Comparison of ENCODE assay signal across 31 cellular contexts in the genomic region with DNA sequence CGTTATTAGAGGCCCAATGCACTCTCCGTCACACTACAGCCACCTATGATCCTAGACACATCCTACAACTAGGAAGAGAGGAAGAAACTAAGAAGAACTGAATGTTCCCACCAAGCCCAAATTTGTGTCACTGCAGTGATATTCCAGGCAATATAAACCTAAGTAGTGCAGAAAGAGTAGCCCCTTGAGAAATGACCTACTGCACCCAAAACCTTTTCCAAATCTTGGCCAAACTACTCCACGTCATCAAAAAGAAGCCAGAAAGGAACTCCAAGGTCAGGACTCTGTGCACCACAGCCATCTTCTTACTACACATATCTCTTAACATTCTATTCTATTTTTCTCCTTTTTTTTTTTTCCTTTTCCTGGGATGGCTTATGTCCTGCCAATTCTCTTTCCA.
A peak's percentile ranks its signal among the peaks of the same experiment; 100 is the strongest.
DNase-seq lines count a peak whose midpoint lies in the region; ATAC-seq and TF ChIP-seq lines count a peak whose summit lies in the region.
"Had no signal": no experiment of that assay in that cellular context is flagged by ENCODE, and none has a peak within 500 bp of the region (broad histone marks: within the 10 kb centered on the region; RNA-seq: fewer than 3 reads in every experiment).

No MANE protein-coding gene starts in this region.

- H3K27ac ChIP-seq in body of pancreas (peak overlapping the region in 1 of 4 donors; percentile 14), heart right ventricle (peak overlapping the region; percentile 29 to 71 (median 48)), psoas muscle (peak overlapping the region; percentile 56), thyroid gland (peak overlapping the region in 2 of 3 donors; percentile 30 to 35)
- H3K27ac ChIP-seq in CD8-positive, alpha-beta memory T cell (ENCODE audit: low read depth, low read length): no peak overlapping the region
- H3K27ac ChIP-seq: GM23248, SJCRH30, VCaP had no signal

- POLR2A ChIA-PET in CD8-positive, alpha-beta memory T cell (lab: Charles Lee): no interaction called here

- intact Hi-C loops in body of pancreas (cut with DNase I) (no loop called here), heart right ventricle (cut with DNase I) (no loop called here), psoas muscle (cut with DNase I) (no loop called here), thyroid gland (cut with DNase I) (no loop called here)

- CTCF ChIA-PET in CD8-positive, alpha-beta memory T cell (lab: Charles Lee): no interaction called here

- no peaks in the 10 kb centered on the region for H3K27me3 ChIP-seq in body of pancreas
- H3K27me3 ChIP-seq in heart right ventricle: no peaks in the 10 kb centered on the region
- no peaks in the 10 kb centered on the region for H3K27me3 ChIP-seq in psoas muscle (ENCODE audit: insufficient read depth in 3 of 3, low read length in 2 of 3)
- H3K27me3 ChIP-seq in thyroid gland: no peaks in the 10 kb centered on the region
- H3K27me3 ChIP-seq in CD8-positive, alpha-beta memory T cell (ENCODE audit: insufficient read depth, low read length, poor library complexity, severe bottlenecking): no peaks in the 10 kb centered on the region
- H3K27me3 ChIP-seq: breast epithelium, SJCRH30 had no signal

- 82 to 89% methylated on average over 3 of the region's 3 CpGs for WGBS in body of pancreas, 2 donors
- 71 to 82% methylated on average over 3 of the region's 3 CpGs for WGBS in heart right ventricle, 2 donors
- WGBS in psoas muscle, 3 donors: 79 to 88% (median 82%) methylated on average over 3 of the region's 3 CpGs
- WGBS in thyroid gland, 2 donors: 62 to 73% methylated on average over 3 of the region's 3 CpGs

- peak in 2 of 4 donors; percentile 12 to 34 for DNase-seq in body of pancreas
- DNase-seq in heart right ventricle: no peak
- no peak for DNase-seq in psoas muscle
- no peak for DNase-seq in thyroid gland
- DNase-seq in omental fat pad (ENCODE audit: low spot score): no peak
- DNase-seq in SKM-1 treated with dmso at 0.1 percent for 144 hours (lab: John Stamatoyannopoulos, UW; ENCODE audit: unreplicated experiment): no peak
- no peak for DNase-seq in CD8-positive, alpha-beta memory T cell
- no peak for DNase-seq in DMS153 treated with DMSO at 0.1 percent for 48 hours (lab: John Stamatoyannopoulos, UW; ENCODE audit: unreplicated experiment)
- DNase-seq: activated CD4-positive, alpha-beta T cell treated with anti-CD3 and anti-CD28 coated beads for 36 hours; activated CD8-positive, alpha-beta T cell treated with anti-CD3 and anti-CD28 coated beads, Interleukin-2, amount 10 ng/mL, durations not matched to agents 7 days and 5 days; activated naive CD4-positive, alpha-beta T cell treated with anti-CD3 and anti-CD28 coated beads, Interleukin-2, amount 50 U/mL, for 16 hours; AML-193; amniotic stem cell; CD4-positive, CD25-positive, alpha-beta regulatory T cell; effector CD4-positive, alpha-beta T cell; GM23248; head of caudate nucleus; kidney; NCI-H1048; NCI-H187; NCI-H446 treated with DMSO at 0.1 percent for 48 hours; NCI-H82; SJCRH30; stimulated activated CD4-positive, alpha-beta T cell treated with anti-CD3 and anti-CD28 coated beads, Interleukin-4, amount 100 ng/mL, for 24 hours; T-helper 9 cell had no signal

- H3K9me3 Mint-ChIP-seq in CD8-positive, alpha-beta memory T cell: peaks cover 0 to 5% (median 0%) of the 10 kb centered on the region in 5 donors
- H3K9me3 Mint-ChIP-seq: activated T-helper 17 cell treated with anti-CD3 and anti-CD28 coated beads, Interleukin-2, amount 50 U/mL, for 72 hours; natural killer cell treated with Interleukin-12 subunit alpha and Interleukin-12 subunit beta and Interleukin-15 and Interleukin-18, amount 100 ng/mL, for 72 hours had no signal

- H3K9me3 ChIP-seq in body of pancreas (no peaks in the 10 kb centered on the region), heart right ventricle (peaks cover 0 to 8% (median 0%) of the 10 kb centered on the region in 11 donors), psoas muscle (no peaks in the 10 kb centered on the region), thyroid gland (no peaks in the 10 kb centered on the region)
- H3K9me3 ChIP-seq in CD8-positive, alpha-beta memory T cell (ENCODE audit: low read length): no peaks in the 10 kb centered on the region
- H3K9me3 ChIP-seq: breast epithelium had no signal

- H3K4me3 Mint-ChIP-seq in CD8-positive, alpha-beta memory T cell: no peak overlapping the region
- H3K4me3 Mint-ChIP-seq: activated CD4-positive, alpha-beta T cell treated with anti-CD3 and anti-CD28 coated beads for 36 hours; activated CD8-positive, alpha-beta T cell treated with anti-CD3 and anti-CD28 coated beads, Interleukin-2, amount 10 ng/mL, durations not matched to agents 7 days and 5 days; activated T-helper 17 cell treated with anti-CD3 and anti-CD28 coated beads, Interleukin-2, amount 50 U/mL, for 72 hours; CD4-positive, CD25-positive, alpha-beta regulatory T cell; natural killer cell treated with Interleukin-12 subunit alpha and Interleukin-12 subunit beta and Interleukin-15 and Interleukin-18, amount 100 ng/mL, for 72 hours had no signal

- ATAC-seq in body of pancreas: peak; percentile 56
- peak in 7 of 8 donors; percentile 23 to 79 (median 57) for ATAC-seq in heart right ventricle
- peak in 3 of 4 donors; percentile 53 to 60 (median 54) for ATAC-seq in psoas muscle
- no peak for ATAC-seq in omental fat pad (ENCODE audit: low FRiP score)
- ATAC-seq: activated CD4-positive, alpha-beta T cell treated with anti-CD3 and anti-CD28 coated beads for 36 hours; activated CD8-positive, alpha-beta T cell treated with anti-CD3 and anti-CD28 coated beads, Interleukin-2, amount 10 ng/mL, durations not matched to agents 7 days and 5 days; activated T-helper 17 cell treated with anti-CD3 and anti-CD28 coated beads, Interleukin-2, amount 50 U/mL, for 72 hours; K562; natural killer cell treated with Interleukin-12 subunit alpha and Interleukin-12 subunit beta and Interleukin-15 and Interleukin-18, amount 100 ng/mL, for 72 hours had no signal

- H3K27ac Mint-ChIP-seq in CD8-positive, alpha-beta memory T cell: no peak overlapping the region
- H3K27ac Mint-ChIP-seq: activated CD4-positive, alpha-beta T cell treated with anti-CD3 and anti-CD28 coated beads for 36 hours; activated CD8-positive, alpha-beta T cell treated with anti-CD3 and anti-CD28 coated beads, Interleukin-2, amount 10 ng/mL, durations not matched to agents 7 days and 5 days; activated T-helper 17 cell treated with anti-CD3 and anti-CD28 coated beads, Interleukin-2, amount 50 U/mL, for 72 hours; CD4-positive, CD25-positive, alpha-beta regulatory T cell; natural killer cell treated with Interleukin-12 subunit alpha and Interleukin-12 subunit beta and Interleukin-15 and Interleukin-18, amount 100 ng/mL, for 72 hours had no signal

- H3K4me3 ChIP-seq in body of pancreas: no peak overlapping the region
- H3K4me3 ChIP-seq in heart right ventricle: no peak overlapping the region
- no peak overlapping the region for H3K4me3 ChIP-seq in psoas muscle
- no peak overlapping the region for H3K4me3 ChIP-seq in thyroid gland (replicated peaks in 1 of 3)
- no peak overlapping the region for H3K4me3 ChIP-seq in CD8-positive, alpha-beta memory T cell (ENCODE audit: low read length)
- H3K4me3 ChIP-seq: breast epithelium, GM23248, K562, lung, SJCRH30 had no signal

- no peaks in the 10 kb centered on the region for H3K36me3 ChIP-seq in body of pancreas (replicated peaks in 1 of 2; ENCODE audit: insufficient read depth in 1 of 2, low read depth in 2 of 2)
- H3K36me3 ChIP-seq in heart right ventricle: no peaks in the 10 kb centered on the region
- no peaks in the 10 kb centered on the region for H3K36me3 ChIP-seq in psoas muscle (ENCODE audit: insufficient read depth in 1 of 2, low read depth in 1 of 2)
- H3K36me3 ChIP-seq in thyroid gland: no peaks in the 10 kb centered on the region
- H3K36me3 ChIP-seq in CD8-positive, alpha-beta memory T cell (ENCODE audit: insufficient read depth, low read length): no peaks in the 10 kb centered on the region
- H3K36me3 ChIP-seq: breast epithelium, SJCRH30 had no signal

- H3K27me3 Mint-ChIP-seq in CD8-positive, alpha-beta memory T cell: peaks cover 0 to 2% of the 10 kb centered on the region in 2 donors
- H3K27me3 Mint-ChIP-seq: CD4-positive, CD25-positive, alpha-beta regulatory T cell had no signal

- no peaks in the 10 kb centered on the region for H3K36me3 Mint-ChIP-seq in CD8-positive, alpha-beta memory T cell
- H3K36me3 Mint-ChIP-seq: CD4-positive, CD25-positive, alpha-beta regulatory T cell; natural killer cell treated with Interleukin-12 subunit alpha and Interleukin-12 subunit beta and Interleukin-15 and Interleukin-18, amount 100 ng/mL, for 72 hours had no signal

- TF ChIP-seq CTCF in body of pancreas (IDR thresholded peaks at IDR 0.05): no peak
- TF ChIP-seq CTCF in heart right ventricle (IDR thresholded peaks at IDR 0.05): no peak
- TF ChIP-seq CTCF in psoas muscle (IDR thresholded peaks at IDR 0.05): no peak
- TF ChIP-seq CTCF in thyroid gland (IDR thresholded peaks at IDR 0.05): no peak
- TF ChIP-seq CTCF in omental fat pad (IDR thresholded peaks at IDR 0.05): no peak

- TF ChIP-seq POLR2A in body of pancreas (IDR thresholded peaks at IDR 0.05) (no peak), thyroid gland (IDR thresholded peaks at IDR 0.05) (no peak)

- H3K4me1 Mint-ChIP-seq in CD8-positive, alpha-beta memory T cell: no peaks in the 10 kb centered on the region
- H3K4me1 Mint-ChIP-seq: activated CD4-positive, alpha-beta T cell treated with anti-CD3 and anti-CD28 coated beads for 36 hours; activated T-helper 17 cell treated with anti-CD3 and anti-CD28 coated beads, Interleukin-2, amount 50 U/mL, for 72 hours; CD4-positive, CD25-positive, alpha-beta regulatory T cell had no signal

- H3K4me1 ChIP-seq in body of pancreas (peaks cover 4% of the 10 kb centered on the region), heart right ventricle (peaks cover 0 to 56% (median 26%) of the 10 kb centered on the region in 9 donors), psoas muscle (peaks cover 12% of the 10 kb centered on the region), thyroid gland (peaks cover 4% of the 10 kb centered on the region in 2 donors)
- H3K4me1 ChIP-seq in CD8-positive, alpha-beta memory T cell (ENCODE audit: insufficient read depth, low read length): no peaks in the 10 kb centered on the region
- H3K4me1 ChIP-seq: breast epithelium, SJCRH30 had no signal
